ENCODE assay signal across 8 cellular contexts in the genomic region with DNA sequence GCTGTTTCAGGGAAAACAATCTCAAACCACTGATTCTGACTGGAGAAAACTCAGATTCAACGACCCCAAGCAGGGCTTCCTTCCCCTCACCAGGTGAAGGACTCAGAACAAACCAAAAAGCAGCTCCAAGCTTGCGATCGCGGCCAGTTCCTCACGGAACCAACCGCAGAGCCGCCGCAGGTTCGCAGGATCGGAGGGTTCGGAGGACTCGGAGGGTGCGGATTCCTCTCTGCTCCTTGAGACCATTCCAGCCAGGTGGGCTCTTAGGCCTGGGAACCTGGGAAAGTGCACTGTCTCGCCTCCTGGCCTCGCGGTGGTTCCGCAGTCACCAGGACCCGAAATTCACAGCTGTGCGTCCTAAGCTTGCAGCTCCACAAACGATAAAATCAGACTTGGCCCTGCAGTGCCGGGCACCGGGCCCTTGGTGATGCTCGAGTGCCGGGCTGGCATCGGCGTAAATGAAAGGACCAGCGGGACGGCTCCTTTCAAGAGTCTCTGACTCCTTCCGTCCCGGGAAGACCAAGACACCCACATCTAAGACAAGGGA.
DNase-seq lines count a peak whose midpoint lies in the region; ATAC-seq and TF ChIP-seq lines count a peak whose summit lies in the region.

No MANE protein-coding gene starts in this region.

- H3K4me3 ChIP-seq in neuron (ENCODE audit: low read length) (peak overlapping the region; percentile 86), suprapubic skin (peak overlapping the region; percentile 94)

- H3K4me1 Mint-ChIP-seq in IgD-negative memory B cell: peaks cover 6 to 18% (median 9%) of the 10 kb centered on the region in 3 donors

- H3K9me3 Mint-ChIP-seq in IgD-negative memory B cell: peaks cover 0 to 4% (median 0%) of the 10 kb centered on the region in 3 donors

- peak overlapping the region; percentile 95 to 99 (median 98) for H3K4me3 Mint-ChIP-seq in IgD-negative memory B cell

- H3K27me3 Mint-ChIP-seq in IgD-negative memory B cell: no peaks in the 10 kb centered on the region

- peak overlapping the region; percentile 50 for H2AFZ ChIP-seq in neuron (ENCODE audit: low read depth, low read length)

- H3K27ac ChIP-seq in foreskin keratinocyte (peak overlapping the region; percentile 54), suprapubic skin (peak overlapping the region; percentile 71)

- no peaks in the 10 kb centered on the region for H3K27me3 ChIP-seq in foreskin keratinocyte
- no peaks in the 10 kb centered on the region for H3K27me3 ChIP-seq in neuron (ENCODE audit: insufficient read depth, low read length)
- H3K27me3 ChIP-seq in suprapubic skin: no peaks in the 10 kb centered on the region

- 0% methylated on average over 27 of the region's 30 CpGs for WGBS in suprapubic skin

- H3K9me3 ChIP-seq in neuron (ENCODE audit: low read length) (no peaks in the 10 kb centered on the region), suprapubic skin (no peaks in the 10 kb centered on the region)

- no peak for TF ChIP-seq POLR2A in suprapubic skin (IDR thresholded peaks at IDR 0.05)

- H3K4me1 ChIP-seq in foreskin keratinocyte (no peaks in the 10 kb centered on the region), neuron (ENCODE audit: insufficient read depth, low read length) (no peaks in the 10 kb centered on the region), suprapubic skin (peaks cover 17% of the 10 kb centered on the region)

- H3K36me3 Mint-ChIP-seq in IgD-negative memory B cell: peaks cover 3% of the 10 kb centered on the region

- TF ChIP-seq CTCF in foreskin keratinocyte (conservative IDR thresholded peaks at IDR 0.05) (peak; percentile 77), suprapubic skin (IDR thresholded peaks at IDR 0.05) (peak in 1 of 2 donors; percentile 50)

- TF ChIP-seq EP300 in suprapubic skin (IDR thresholded peaks at IDR 0.05): no peak

- DNase-seq in DMS79 (lab: John Stamatoyannopoulos, UW): peak; percentile 14
- DNase-seq in RPMI8226: peak; percentile 94
- peak; percentile 63 for DNase-seq in activated gamma-delta T cell treated with Interleukin-2 at 50 U/mL for 16 hours
- DNase-seq in foreskin keratinocyte: peak; percentile 85 to 91
- DNase-seq in suprapubic skin (ENCODE audit: low spot score in 2 of 2): peak; percentile 83 to 87

- H3K27ac Mint-ChIP-seq in IgD-negative memory B cell: peak overlapping the region; percentile 97 to 100 (median 100)

- H3K36me3 ChIP-seq in neuron (ENCODE audit: insufficient read depth, low read length): no peaks in the 10 kb centered on the region
- H3K36me3 ChIP-seq in suprapubic skin: no peaks in the 10 kb centered on the region

- ATAC-seq in GM21528 (IDR thresholded peaks at IDR 0.05; ENCODE audit: low FRiP score, unreplicated experiment) (peak; percentile 66), foreskin keratinocyte (peak; percentile 88)

Comparison
In these comparisons a context has a peak if more than half of its experiments do, and no peak if none do; other contexts are left out.
1. Peak in every context shown above with its lines: DNase-seq, ATAC-seq, H3K4me3 ChIP-seq and H3K27ac ChIP-seq.
2. DNase-seq: peak in every context shown above with its lines; median percentile 94 in RPMI8226; 88 in foreskin keratinocyte; 85 in suprapubic skin; 63 in activated gamma-delta T cell treated with Interleukin-2 at 50 U/mL for 16 hours; 14 in DMS79.